13 cellular contexts compared by ENCODE assay signal in the genomic region with DNA sequence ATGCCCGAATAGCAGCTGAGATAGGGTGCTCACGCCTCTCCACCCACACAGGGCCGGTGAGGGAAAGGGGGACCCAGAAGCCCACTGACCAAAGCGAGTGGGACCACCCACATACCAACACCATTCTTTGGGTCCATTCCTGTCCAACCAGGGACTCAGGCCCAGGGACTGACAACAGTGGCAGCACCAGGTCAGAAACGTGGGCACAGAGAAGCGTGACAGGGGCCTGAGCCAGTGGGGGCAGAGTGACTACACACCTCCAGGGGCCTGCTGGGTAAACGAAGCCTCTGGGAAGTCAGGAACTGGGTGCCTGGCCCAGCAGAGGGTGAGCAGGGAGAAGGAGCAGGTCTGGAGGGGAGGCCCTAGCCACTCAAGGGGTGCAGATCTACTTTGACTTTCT. TPM values are rescaled to one million over a fixed set of nuclear protein-coding genes. Genes with fewer than 3 reads are reported as not detected.
DNase-seq lines count a peak whose midpoint lies in the region; ATAC-seq and TF ChIP-seq lines count a peak whose summit lies in the region.
"Had no signal": no experiment of that assay in that cellular context is flagged by ENCODE, and none has a peak within 500 bp of the region (broad histone marks: within the 10 kb centered on the region; RNA-seq: fewer than 3 reads in every experiment).

No MANE protein-coding gene starts in this region.

- TF ChIP-seq CTCF in MCF 10A (IDR thresholded peaks at IDR 0.05; ENCODE audit: unreplicated experiment) (no peak), mammary epithelial cell (conservative IDR thresholded peaks at IDR 0.05 in 1 of 2, IDR thresholded peaks at IDR 0.05 in 1 of 2; ENCODE audit: extremely low read depth in 1 of 2, insufficient read depth in 1 of 2, low read depth in 1 of 2, low read length in 2 of 2) (no peak), gastroesophageal sphincter (IDR thresholded peaks at IDR 0.05) (no peak), parathyroid adenoma (IDR thresholded peaks at IDR 0.05) (no peak), PC-9 (conservative IDR thresholded peaks at IDR 0.05) (no peak)

- no peak for TF ChIP-seq POLR2A in gastroesophageal sphincter (IDR thresholded peaks at IDR 0.05)

- peaks cover 51% of the 10 kb centered on the region for H3K36me3 Mint-ChIP-seq in MCF 10A (ENCODE audit: insufficient read depth, unreplicated experiment)
- peaks cover 22% of the 10 kb centered on the region for H3K36me3 Mint-ChIP-seq in activated CD8-positive, alpha-beta T cell treated with anti-CD3 and anti-CD28 coated beads, Interleukin-2, amount 10 ng/mL, durations not matched to agents 7 days and 5 days (ENCODE audit: low read depth)

- POLR2A ChIA-PET in MCF 10A (lab: Yijun Ruan, JAX): interaction anchor here (0.8 to 2.6 kb wide), 7 partner anchors 13 to 323 kb away, joined by 3 to 39 read pairs (median 3); partner anchors contain the start of genes IGFBP6 and SPRYD3
- POLR2A ChIA-PET in PC-9 (lab: Charles Lee; ENCODE audit: unreplicated experiment): interaction anchor here (0.5 to 1.4 kb wide), 4 partner anchors 95 to 230 kb away, joined by 3 to 10 read pairs (median 3); partner anchors contain the start of genes PFDN5 and ZNF740
- POLR2A ChIA-PET in activated CD8-positive, alpha-beta T cell treated with anti-CD3 and anti-CD28 coated beads, Interleukin-2, amount 10 ng/mL, durations not matched to agents 7 days and 5 days (lab: Charles Lee): interaction anchor here (0.8 to 1.5 kb wide), 2 partner anchors 33 to 38 kb away, joined by 4 to 5 read pairs; partner anchors contain the start of gene SOAT2

- peaks cover 13% of the 10 kb centered on the region; the same call in 1 of the 2 replicates for H3F3A ChIP-seq in PC-9 (ENCODE audit: insufficient read depth, low read depth)

- no peak for DNase-seq in MCF 10A (ENCODE audit: unreplicated experiment)
- DNase-seq in mammary epithelial cell: no peak
- DNase-seq in PC-9: no peak
- DNase-seq in T-helper 2 cell: no peak
- DNase-seq in activated CD8-positive, alpha-beta T cell treated with anti-CD3 and anti-CD28 coated beads, Interleukin-2, amount 10 ng/mL, durations not matched to agents 7 days and 5 days: no peak
- no peak for DNase-seq in stimulated activated CD4-positive, alpha-beta T cell treated with anti-CD3 and anti-CD28 coated beads, Interleukin-2, amount 100 ng/mL, for 48 hours
- DNase-seq: NCI-H1436 treated with DMSO at 0.1 percent for 48 hours had no signal

- no peaks in the 10 kb centered on the region for H3K27me3 Mint-ChIP-seq in MCF 10A (ENCODE audit: insufficient read depth, unreplicated experiment)
- no peaks in the 10 kb centered on the region for H3K27me3 Mint-ChIP-seq in activated CD8-positive, alpha-beta T cell treated with anti-CD3 and anti-CD28 coated beads, Interleukin-2, amount 10 ng/mL, durations not matched to agents 7 days and 5 days (ENCODE audit: low read depth)
- H3K27me3 Mint-ChIP-seq: brain had no signal

- intact Hi-C loops in MCF 10A (cut with micrococcal nuclease) (no loop called here), mammary epithelial cell (cut with micrococcal nuclease) (loop anchor here (5.0 to 10.0 kb wide), 2 partner anchors 117 to 229 kb away; partner anchors contain the start of genes CSAD, MYG1, PFDN5 and ZNF740), PC-9 (cut with micrococcal nuclease; ENCODE audit: unreplicated experiment) (loop anchor here (10.0 kb wide), 3 partner anchors 109 to 439 kb away; partner anchors contain the start of genes ITGB7, NPFF and TARBP2)

- CTCF ChIA-PET in MCF 10A (lab: Yijun Ruan, JAX) (interaction anchor here (0.6 to 15.4 kb wide), 33 partner anchors 9 to 416 kb away, joined by 3 to 267 read pairs (median 6); partner anchors contain the start of genes AAAS, IGFBP6, SOAT2 and SPRYD3), mammary epithelial cell (lab: Charles Lee; ENCODE audit: low non-redundant PET) (interaction anchor here (0.6 to 2.3 kb wide), 3 partner anchors 34 to 279 kb away, joined by 3 to 45 read pairs (median 4); no protein-coding TSS in a partner anchor), PC-9 (lab: Charles Lee) (interaction anchor here (0.5 to 1.7 kb wide), 11 partner anchors 11 to 385 kb away, joined by 3 to 22 read pairs (median 4); partner anchors contain the start of genes AAAS and SPRYD3)
- CTCF ChIA-PET in activated CD8-positive, alpha-beta T cell treated with anti-CD3 and anti-CD28 coated beads, Interleukin-2, amount 10 ng/mL, durations not matched to agents 7 days and 5 days (lab: Charles Lee): interaction anchor here (0.6 to 10.2 kb wide), 49 partner anchors 10 to 279 kb away, joined by 3 to 295 read pairs (median 4); partner anchors contain the start of genes AAAS, CSAD, ESPL1 and IGFBP6

- H3K4me1 Mint-ChIP-seq in MCF 10A (ENCODE audit: insufficient read depth, unreplicated experiment): peaks cover 11% of the 10 kb centered on the region
- H3K4me1 Mint-ChIP-seq in activated CD8-positive, alpha-beta T cell treated with anti-CD3 and anti-CD28 coated beads, Interleukin-2, amount 10 ng/mL, durations not matched to agents 7 days and 5 days (ENCODE audit: low read depth): peaks cover 7% of the 10 kb centered on the region

- H3K4me3 Mint-ChIP-seq in MCF 10A (ENCODE audit: unreplicated experiment): no peak overlapping the region
- H3K4me3 Mint-ChIP-seq in activated CD8-positive, alpha-beta T cell treated with anti-CD3 and anti-CD28 coated beads, Interleukin-2, amount 10 ng/mL, durations not matched to agents 7 days and 5 days: no peak overlapping the region
- H3K4me3 Mint-ChIP-seq: H9 had no signal

- H3K27ac Mint-ChIP-seq in MCF 10A (ENCODE audit: low read depth, unreplicated experiment): no peak overlapping the region
- H3K27ac Mint-ChIP-seq in activated CD8-positive, alpha-beta T cell treated with anti-CD3 and anti-CD28 coated beads, Interleukin-2, amount 10 ng/mL, durations not matched to agents 7 days and 5 days: no peak overlapping the region
- H3K27ac Mint-ChIP-seq: H9 had no signal

- H3K79me2 ChIP-seq in mammary epithelial cell (ENCODE audit: insufficient read depth, low read length): no peaks in the 10 kb centered on the region
- H3K79me2 ChIP-seq in parathyroid adenoma: no peaks in the 10 kb centered on the region
- H3K79me2 ChIP-seq in PC-9 (ENCODE audit: low read depth): no peaks in the 10 kb centered on the region

- H3K27me3 ChIP-seq in mammary epithelial cell (ENCODE audit: insufficient read depth, low read length) (no peaks in the 10 kb centered on the region), gastroesophageal sphincter (no peaks in the 10 kb centered on the region), parathyroid adenoma (ENCODE audit: control insufficient read depth, insufficient read depth, low read length) (no peaks in the 10 kb centered on the region), PC-9 (ENCODE audit: insufficient read depth, low read depth) (no peaks in the 10 kb centered on the region)

- H3K36me3 ChIP-seq in mammary epithelial cell (ENCODE audit: insufficient read depth, low read length) (peaks cover 1% of the 10 kb centered on the region), gastroesophageal sphincter (peaks cover 0 to 95% of the 10 kb centered on the region in 2 donors), parathyroid adenoma (ENCODE audit: control insufficient read depth, insufficient read depth, low read length) (no peaks in the 10 kb centered on the region), PC-9 (ENCODE audit: low read depth) (no peaks in the 10 kb centered on the region)

- ATAC-seq in gastroesophageal sphincter: no peak
- ATAC-seq in activated CD8-positive, alpha-beta T cell treated with anti-CD3 and anti-CD28 coated beads, Interleukin-2, amount 10 ng/mL, durations not matched to agents 7 days and 5 days: no peak

- TF ChIP-seq EP300 in gastroesophageal sphincter (IDR thresholded peaks at IDR 0.05): no peak

- WGBS in mammary epithelial cell (ENCODE audit: low coverage, missing lambda C conversion rate): 72% methylated on average over 6 of the region's 7 CpGs
- 35 to 60% methylated on average over 4 to 5 of the region's 7 CpGs for WGBS in gastroesophageal sphincter (ENCODE audit: low coverage in 1 of 2), 2 donors

- H3K4me2 ChIP-seq in mammary epithelial cell (ENCODE audit: insufficient read depth, low read depth, low read length) (no peak overlapping the region), parathyroid adenoma (ENCODE audit: low read length) (no peak overlapping the region), PC-9 (no peak overlapping the region)

- H3K27ac ChIP-seq in mammary epithelial cell (ENCODE audit: insufficient read depth, low read depth, low read length) (no peak overlapping the region), gastroesophageal sphincter (peak overlapping the region in 3 of 4 donors; percentile 85 to 95 (median 86)), parathyroid adenoma (peak overlapping the region; percentile 69), PC-9 (no peak overlapping the region)
- H3K27ac ChIP-seq: SK-N-MC had no signal

- H2AFZ ChIP-seq in mammary epithelial cell (ENCODE audit: low read depth, low read length): no peak overlapping the region
- no peak overlapping the region for H2AFZ ChIP-seq in parathyroid adenoma
- no peak overlapping the region for H2AFZ ChIP-seq in PC-9

- no peaks in the 10 kb centered on the region for H4K20me1 ChIP-seq in mammary epithelial cell (ENCODE audit: insufficient read depth, low read length)
- H4K20me1 ChIP-seq in PC-9 (ENCODE audit: insufficient read depth): no peaks in the 10 kb centered on the region

- peaks cover 22% of the 10 kb centered on the region for H3K4me1 ChIP-seq in mammary epithelial cell (ENCODE audit: insufficient read depth, low read length)
- peaks cover 0 to 100% (median 77%) of the 10 kb centered on the region in 3 donors for H3K4me1 ChIP-seq in gastroesophageal sphincter
- peaks cover 22% of the 10 kb centered on the region for H3K4me1 ChIP-seq in parathyroid adenoma
- peaks cover 30% of the 10 kb centered on the region for H3K4me1 ChIP-seq in PC-9 (replicated peaks; ENCODE audit: insufficient read depth)

- H3K9me3 ChIP-seq in mammary epithelial cell (replicated peaks; ENCODE audit: insufficient read depth, low read length) (no peaks in the 10 kb centered on the region), gastroesophageal sphincter (no peaks in the 10 kb centered on the region), parathyroid adenoma (ENCODE audit: control insufficient read depth, low read length) (no peaks in the 10 kb centered on the region), PC-9 (ENCODE audit: insufficient read depth, low read depth) (no peaks in the 10 kb centered on the region)

- dilution Hi-C loops in mammary epithelial cell (cut with HindIII; ENCODE audit: low sequenced_read_pairs): loop anchor here (5.0 kb wide), 2 partner anchors 37 to 67 kb away; partner anchors contain the start of gene SOAT2

- no peak overlapping the region for H3K4me3 ChIP-seq in mammary epithelial cell (replicated peaks in 1 of 3; ENCODE audit: insufficient read depth in 1 of 3, low read depth in 2 of 3, low read length in 3 of 3)
- no peak overlapping the region for H3K4me3 ChIP-seq in gastroesophageal sphincter
- no peak overlapping the region for H3K4me3 ChIP-seq in parathyroid adenoma (ENCODE audit: low read depth, low read length)
- H3K4me3 ChIP-seq in PC-9: no peak overlapping the region
- H3K4me3 ChIP-seq: SK-N-MC had no signal

- H3K9me3 Mint-ChIP-seq in MCF 10A (ENCODE audit: unreplicated experiment): no peaks in the 10 kb centered on the region
- no peaks in the 10 kb centered on the region for H3K9me3 Mint-ChIP-seq in activated CD8-positive, alpha-beta T cell treated with anti-CD3 and anti-CD28 coated beads, Interleukin-2, amount 10 ng/mL, durations not matched to agents 7 days and 5 days (ENCODE audit: insufficient read depth)
- H3K9me3 Mint-ChIP-seq: brain, H9 had no signal

- in situ Hi-C loops in mammary epithelial cell (cut with MboI; ENCODE audit: low sequenced_read_pairs in 2 of 2): loop anchor here (5.0 to 25.0 kb wide), 2 partner anchors 37 to 222 kb away; partner anchors contain the start of genes SOAT2 (in 2 of the 2), MYG1 (in 1 of the 2) and PFDN5 (in 1 of the 2)

- H3K9me2 ChIP-seq in PC-9 (ENCODE audit: insufficient read depth): no peaks in the 10 kb centered on the region

- no peak overlapping the region for H3K9ac ChIP-seq in mammary epithelial cell (ENCODE audit: insufficient read depth, low read length)
- no peak overlapping the region for H3K9ac ChIP-seq in parathyroid adenoma

- BruUV-seq in MCF 10A (replicated peaks; lab: Mats Ljungman, UMichigan) (TSS peak; percentile 38), mammary epithelial cell (replicated peaks; lab: Mats Ljungman, UMichigan) (no TSS peak), PC-9 (replicated peaks; lab: Mats Ljungman, UMichigan) (no TSS peak)

RNA-seq across cellular contexts. Expression of gene SPRYD3, which starts 13.7 kb away (rescaled TPM):
- 35.2 and 39.9 TPM in 2 replicates for total RNA-seq in MCF 10A (2022)
- 10 to 100 TPM; 30.0 to 39.4 TPM for total RNA-seq in mammary epithelial cell
- 28.0 TPM for polyA plus RNA-seq in mammary epithelial cell
- polyA minus RNA-seq in mammary epithelial cell: 85.5 TPM
- 100 to 1,000 TPM in 2 of 4 donors, 10 to 100 TPM in 2; 79.1 to 137 (median 110) TPM for total RNA-seq in gastroesophageal sphincter
- total RNA-seq in PC-9 (2021): 15.2 and 17.2 TPM in 2 replicates
- total RNA-seq in activated CD8-positive, alpha-beta T cell treated with anti-CD3 and anti-CD28 coated beads, Interleukin-2, amount 10 ng/mL, durations not matched to agents 7 days and 5 days: 10 to 100 TPM; 27.2 to 31.2 TPM

RNA-seq across cellular contexts. Expression of gene TNS2, which starts 15.6 kb away (rescaled TPM):
- 22.3 and 26.3 TPM in 2 replicates for total RNA-seq in MCF 10A (2022)
- 1 to 10 TPM; 3.7 to 4.2 TPM for total RNA-seq in mammary epithelial cell
- 6.6 TPM for polyA plus RNA-seq in mammary epithelial cell
- 16.7 TPM for polyA minus RNA-seq in mammary epithelial cell
- 100 to 1,000 TPM; 108 to 323 (median 182) TPM for total RNA-seq in gastroesophageal sphincter
- total RNA-seq in PC-9 (2021): 8.5 and 11.5 TPM in 2 replicates
- total RNA-seq in activated CD8-positive, alpha-beta T cell treated with anti-CD3 and anti-CD28 coated beads, Interleukin-2, amount 10 ng/mL, durations not matched to agents 7 days and 5 days: 1 to 10 TPM; 1.0 to 1.4 TPM

RNA-seq across cellular contexts. Expression of gene IGFBP6, which starts 32.0 kb away (rescaled TPM):
- 6.4 and 12.0 TPM in 2 replicates for total RNA-seq in MCF 10A (2022)
- total RNA-seq in mammary epithelial cell: 100 to 1,000 TPM in 1 of 2 donors, 10 to 100 TPM in 1; 47.7 to 125 TPM
- 291 TPM for polyA plus RNA-seq in mammary epithelial cell
- polyA minus RNA-seq in mammary epithelial cell: 208 TPM
- 1,000 to 10,000 TPM in 2 of 4 donors, 100 to 1,000 TPM in 2; 632 to 1,838 (median 914) TPM for total RNA-seq in gastroesophageal sphincter
- 290 and 333 TPM in 2 replicates for total RNA-seq in PC-9 (2021)
- total RNA-seq in activated CD8-positive, alpha-beta T cell treated with anti-CD3 and anti-CD28 coated beads, Interleukin-2, amount 10 ng/mL, durations not matched to agents 7 days and 5 days: 1 to 10 TPM; 3.1 to 5.4 TPM

RNA-seq across cellular contexts. Expression of gene SOAT2, which starts 37.8 kb away (rescaled TPM):
- not detected in 2 replicates for total RNA-seq in MCF 10A (2022)
- under 1 TPM in 1 of 2 donors, not detected in 1; 0.16 TPM for total RNA-seq in mammary epithelial cell
- 0.29 TPM for polyA plus RNA-seq in mammary epithelial cell
- not detected for polyA minus RNA-seq in mammary epithelial cell
- under 1 TPM in 1 of 4 donors, not detected in 3; 0.31 TPM for total RNA-seq in gastroesophageal sphincter
- total RNA-seq in PC-9 (2021): 0.70 and 0.79 TPM in 2 replicates
- 10 to 100 TPM; 10.8 to 13.3 TPM for total RNA-seq in activated CD8-positive, alpha-beta T cell treated with anti-CD3 and anti-CD28 coated beads, Interleukin-2, amount 10 ng/mL, durations not matched to agents 7 days and 5 days
- total RNA-seq: H9, renal cortical epithelial cell had no signal

RNA-seq across cellular contexts. Expression of gene EIF4B, which starts 59.2 kb away (rescaled TPM):
- 580 and 658 TPM in 2 replicates for total RNA-seq in MCF 10A (2022)
- total RNA-seq in mammary epithelial cell: 100 to 1,000 TPM; 350 to 850 TPM
- 312 TPM for polyA plus RNA-seq in mammary epithelial cell
- 610 TPM for polyA minus RNA-seq in mammary epithelial cell
- total RNA-seq in gastroesophageal sphincter: 100 to 1,000 TPM; 521 to 701 (median 591) TPM
- 531 and 615 TPM in 2 replicates for total RNA-seq in PC-9 (2021)
- 100 to 1,000 TPM; 352 to 353 TPM for total RNA-seq in activated CD8-positive, alpha-beta T cell treated with anti-CD3 and anti-CD28 coated beads, Interleukin-2, amount 10 ng/mL, durations not matched to agents 7 days and 5 days

Comparison
In these comparisons a context has a peak if more than half of its experiments do, and no peak if none do; other contexts are left out.
1. H3K27ac ChIP-seq: peak in gastroesophageal sphincter (3 of 4) and parathyroid adenoma (single experiment); none in mammary epithelial cell (single experiment) and PC-9 (single experiment).